1 cellular context compared by ENCODE assay signal in the genomic region with DNA sequence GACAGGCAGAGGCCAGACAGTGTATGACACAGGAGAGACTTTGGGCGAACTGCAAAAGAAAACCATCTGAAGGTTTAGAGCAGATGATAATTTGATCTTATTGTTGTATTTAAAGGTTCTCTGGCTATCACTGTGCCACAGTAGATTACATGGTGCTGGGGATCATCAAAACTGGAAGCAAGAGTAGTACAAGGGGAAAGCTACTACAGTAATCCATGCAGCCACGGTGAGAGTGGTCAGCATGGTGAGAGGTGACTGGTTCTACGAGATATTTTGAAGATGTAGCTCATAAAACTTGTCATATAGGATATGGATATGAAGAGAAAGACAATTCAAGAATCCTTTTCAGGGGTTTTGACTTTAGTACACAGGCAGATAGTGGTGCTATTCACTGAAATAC.
TF ChIP-seq lines count a peak whose summit lies in the region.

No MANE protein-coding gene starts in this region.

TF ChIP-seq in HepG2, 621 proteins besides CTCF, POLR2A, EP300 and RAD21 (continued from another document):
- TF ChIP-seq, protein P1, sequence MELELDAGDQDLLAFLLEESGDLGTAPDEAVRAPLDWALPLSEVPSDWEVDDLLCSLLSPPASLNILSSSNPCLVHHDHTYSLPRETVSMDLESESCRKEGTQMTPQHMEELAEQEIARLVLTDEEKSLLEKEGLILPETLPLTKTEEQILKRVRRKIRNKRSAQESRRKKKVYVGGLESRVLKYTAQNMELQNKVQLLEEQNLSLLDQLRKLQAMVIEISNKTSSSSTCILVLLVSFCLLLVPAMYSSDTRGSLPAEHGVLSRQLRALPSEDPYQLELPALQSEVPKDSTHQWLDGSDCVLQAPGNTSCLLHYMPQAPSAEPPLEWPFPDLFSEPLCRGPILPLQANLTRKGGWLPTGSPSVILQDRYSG (CRISPR knock-in tag; IDR thresholded peaks at IDR 0.05): no peak
- TF ChIP-seq, protein P2, sequence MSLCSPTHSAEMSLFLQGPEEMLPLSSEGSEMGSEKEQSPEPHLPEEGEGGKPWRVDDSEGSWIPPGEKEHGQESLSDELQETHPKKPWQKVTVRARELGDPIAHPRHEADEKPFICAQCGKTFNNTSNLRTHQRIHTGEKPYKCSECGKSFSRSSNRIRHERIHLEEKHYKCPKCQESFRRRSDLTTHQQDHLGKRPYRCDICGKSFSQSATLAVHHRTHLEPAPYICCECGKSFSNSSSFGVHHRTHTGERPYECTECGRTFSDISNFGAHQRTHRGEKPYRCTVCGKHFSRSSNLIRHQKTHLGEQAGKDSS (CRISPR knock-in tag; IDR thresholded peaks at IDR 0.05; ENCODE audit: borderline replicate concordance, low read depth): no peak
- TF ChIP-seq REXO4 (CRISPR knock-in tag; IDR thresholded peaks at IDR 0.05; ENCODE audit: borderline replicate concordance): no peak
- no peak for TF ChIP-seq CCDC6 (CRISPR knock-in tag; IDR thresholded peaks at IDR 0.05)
- TF ChIP-seq MAFF (IDR thresholded peaks at IDR 0.05; ENCODE audit: low read depth, low read length): no peak
- no peak for TF ChIP-seq SMAD9 (CRISPR knock-in tag; IDR thresholded peaks at IDR 0.05)
- TF ChIP-seq ZNF589 (CRISPR knock-in tag; conservative IDR thresholded peaks at IDR 0.05): no peak
- TF ChIP-seq, protein P3, sequence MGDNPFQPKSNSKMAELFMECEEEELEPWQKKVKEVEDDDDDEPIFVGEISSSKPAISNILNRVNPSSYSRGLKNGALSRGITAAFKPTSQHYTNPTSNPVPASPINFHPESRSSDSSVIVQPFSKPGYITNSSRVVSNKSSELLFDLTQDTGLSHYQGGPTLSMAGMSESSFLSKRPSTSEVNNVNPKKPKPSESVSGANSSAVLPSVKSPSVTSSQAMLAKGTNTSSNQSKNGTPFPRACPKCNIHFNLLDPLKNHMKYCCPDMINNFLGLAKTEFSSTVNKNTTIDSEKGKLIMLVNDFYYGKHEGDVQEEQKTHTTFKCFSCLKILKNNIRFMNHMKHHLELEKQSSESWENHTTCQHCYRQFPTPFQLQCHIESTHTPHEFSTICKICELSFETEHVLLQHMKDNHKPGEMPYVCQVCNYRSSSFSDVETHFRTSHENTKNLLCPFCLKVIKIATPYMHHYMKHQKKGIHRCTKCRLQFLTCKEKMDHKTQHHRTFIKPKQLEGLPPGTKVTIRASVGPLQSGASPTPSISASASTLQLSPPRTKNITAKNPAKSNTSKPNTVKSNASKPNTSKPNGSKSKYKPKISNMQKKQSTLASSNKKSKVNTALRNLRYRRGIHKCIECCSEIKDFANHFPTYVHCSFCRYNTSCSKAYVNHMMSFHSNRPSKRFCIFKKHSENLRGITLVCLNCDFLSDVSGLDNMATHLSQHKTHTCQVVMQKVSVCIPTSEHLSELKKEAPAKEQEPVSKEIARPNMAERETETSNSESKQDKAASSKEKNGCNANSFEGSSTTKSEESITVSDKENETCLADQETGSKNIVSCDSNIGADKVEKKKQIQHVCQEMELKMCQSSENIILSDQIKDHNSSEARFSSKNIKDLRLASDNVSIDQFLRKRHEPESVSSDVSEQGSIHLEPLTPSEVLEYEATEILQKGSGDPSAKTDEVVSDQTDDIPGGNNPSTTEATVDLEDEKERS (CRISPR knock-in tag; IDR thresholded peaks at IDR 0.05): no peak
- TF ChIP-seq, protein P4, sequence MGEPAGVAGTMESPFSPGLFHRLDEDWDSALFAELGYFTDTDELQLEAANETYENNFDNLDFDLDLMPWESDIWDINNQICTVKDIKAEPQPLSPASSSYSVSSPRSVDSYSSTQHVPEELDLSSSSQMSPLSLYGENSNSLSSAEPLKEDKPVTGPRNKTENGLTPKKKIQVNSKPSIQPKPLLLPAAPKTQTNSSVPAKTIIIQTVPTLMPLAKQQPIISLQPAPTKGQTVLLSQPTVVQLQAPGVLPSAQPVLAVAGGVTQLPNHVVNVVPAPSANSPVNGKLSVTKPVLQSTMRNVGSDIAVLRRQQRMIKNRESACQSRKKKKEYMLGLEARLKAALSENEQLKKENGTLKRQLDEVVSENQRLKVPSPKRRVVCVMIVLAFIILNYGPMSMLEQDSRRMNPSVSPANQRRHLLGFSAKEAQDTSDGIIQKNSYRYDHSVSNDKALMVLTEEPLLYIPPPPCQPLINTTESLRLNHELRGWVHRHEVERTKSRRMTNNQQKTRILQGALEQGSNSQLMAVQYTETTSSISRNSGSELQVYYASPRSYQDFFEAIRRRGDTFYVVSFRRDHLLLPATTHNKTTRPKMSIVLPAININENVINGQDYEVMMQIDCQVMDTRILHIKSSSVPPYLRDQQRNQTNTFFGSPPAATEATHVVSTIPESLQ (CRISPR knock-in tag; conservative IDR thresholded peaks at IDR 0.05): no peak
- no peak for TF ChIP-seq SSRP1 (CRISPR knock-in tag; IDR thresholded peaks at IDR 0.05)
- TF ChIP-seq ZFX (CRISPR knock-in tag; IDR thresholded peaks at IDR 0.05; ENCODE audit: low read depth): no peak
- TF ChIP-seq DNMT3B (CRISPR knock-in tag; conservative IDR thresholded peaks at IDR 0.05): no peak
